2 cellular contexts compared by ENCODE assay signal in the genomic region with DNA sequence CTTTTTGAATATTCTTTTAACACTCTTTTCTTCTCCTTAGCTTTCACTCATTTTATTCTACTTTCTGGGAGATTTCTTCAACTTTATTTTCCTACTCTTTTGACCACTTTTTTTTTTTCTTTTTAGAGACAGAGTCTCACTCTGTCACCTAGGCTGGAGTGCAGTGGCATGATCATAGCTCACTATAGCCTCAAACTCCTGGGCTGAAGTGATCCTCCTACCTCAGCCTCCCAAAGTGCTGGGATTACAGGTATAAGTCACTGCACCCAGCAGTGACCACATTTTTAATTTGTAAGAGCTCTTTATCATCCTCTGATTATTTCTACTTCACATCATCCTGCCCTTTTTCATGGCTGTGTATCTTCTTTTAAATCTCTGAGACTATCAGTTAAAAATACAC.
TF ChIP-seq lines count a peak whose summit lies in the region.

No MANE protein-coding gene starts in this region.

TF ChIP-seq in K562, 482 proteins besides CTCF, POLR2A, EP300 and RAD21:
- TF ChIP-seq, protein P1, sequence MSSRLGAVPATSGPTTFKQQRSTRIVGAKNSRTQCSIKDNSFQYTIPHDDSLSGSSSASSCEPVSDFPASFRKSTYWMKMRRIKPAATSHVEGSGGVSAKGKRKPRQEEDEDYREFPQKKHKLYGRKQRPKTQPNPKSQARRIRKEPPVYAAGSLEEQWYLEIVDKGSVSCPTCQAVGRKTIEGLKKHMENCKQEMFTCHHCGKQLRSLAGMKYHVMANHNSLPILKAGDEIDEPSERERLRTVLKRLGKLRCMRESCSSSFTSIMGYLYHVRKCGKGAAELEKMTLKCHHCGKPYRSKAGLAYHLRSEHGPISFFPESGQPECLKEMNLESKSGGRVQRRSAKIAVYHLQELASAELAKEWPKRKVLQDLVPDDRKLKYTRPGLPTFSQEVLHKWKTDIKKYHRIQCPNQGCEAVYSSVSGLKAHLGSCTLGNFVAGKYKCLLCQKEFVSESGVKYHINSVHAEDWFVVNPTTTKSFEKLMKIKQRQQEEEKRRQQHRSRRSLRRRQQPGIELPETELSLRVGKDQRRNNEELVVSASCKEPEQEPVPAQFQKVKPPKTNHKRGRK (tag; IDR thresholded peaks at IDR 0.05): peak; percentile 70

TF ChIP-seq in HepG2, 621 proteins besides CTCF, POLR2A, EP300 and RAD21:
- TF ChIP-seq, protein P2, sequence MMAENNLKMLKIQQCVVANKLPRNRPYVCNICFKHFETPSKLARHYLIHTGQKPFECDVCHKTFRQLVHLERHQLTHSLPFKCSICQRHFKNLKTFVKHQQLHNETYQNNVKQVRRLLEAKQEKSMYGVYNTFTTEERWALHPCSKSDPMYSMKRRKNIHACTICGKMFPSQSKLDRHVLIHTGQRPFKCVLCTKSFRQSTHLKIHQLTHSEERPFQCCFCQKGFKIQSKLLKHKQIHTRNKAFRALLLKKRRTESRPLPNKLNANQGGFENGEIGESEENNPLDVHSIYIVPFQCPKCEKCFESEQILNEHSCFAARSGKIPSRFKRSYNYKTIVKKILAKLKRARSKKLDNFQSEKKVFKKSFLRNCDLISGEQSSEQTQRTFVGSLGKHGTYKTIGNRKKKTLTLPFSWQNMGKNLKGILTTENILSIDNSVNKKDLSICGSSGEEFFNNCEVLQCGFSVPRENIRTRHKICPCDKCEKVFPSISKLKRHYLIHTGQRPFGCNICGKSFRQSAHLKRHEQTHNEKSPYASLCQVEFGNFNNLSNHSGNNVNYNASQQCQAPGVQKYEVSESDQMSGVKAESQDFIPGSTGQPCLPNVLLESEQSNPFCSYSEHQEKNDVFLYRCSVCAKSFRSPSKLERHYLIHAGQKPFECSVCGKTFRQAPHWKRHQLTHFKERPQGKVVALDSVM (CRISPR knock-in tag; IDR thresholded peaks at IDR 0.05): peak; percentile 87
TF ChIP-seq in HepG2: peak in this region for 1; not testable (repeated sequence) for 620.
